8 cellular contexts compared by ENCODE assay signal in the genomic region with DNA sequence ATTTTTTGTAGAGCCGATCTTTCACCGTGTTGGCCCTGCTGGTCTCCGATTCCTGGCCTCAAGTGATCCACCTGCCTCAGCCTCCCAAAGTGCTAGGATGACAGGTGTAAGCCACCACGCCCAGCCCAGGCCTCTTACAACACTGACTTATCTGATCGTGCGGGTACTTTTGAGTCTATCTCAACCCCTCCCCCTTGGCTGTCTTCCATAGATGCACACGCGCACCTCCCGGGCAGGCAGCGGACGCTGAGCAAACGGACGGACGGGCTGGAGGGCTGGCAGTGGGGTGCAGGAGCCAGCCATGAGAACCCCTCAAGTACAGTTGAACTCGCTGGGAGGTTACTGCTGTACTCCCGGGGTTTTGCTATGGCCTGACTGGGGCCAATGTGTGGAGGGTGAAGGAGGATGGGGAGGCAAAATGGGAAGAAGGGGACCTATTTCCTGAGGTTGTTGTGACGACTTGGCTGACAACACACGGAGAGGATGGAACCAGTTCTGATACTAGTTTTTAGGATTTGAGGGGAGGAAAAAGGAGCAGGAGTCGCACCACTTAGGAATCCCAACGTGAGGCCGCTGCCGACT. TPM values are rescaled to one million over a fixed set of nuclear protein-coding genes. Genes with fewer than 3 reads are reported as not detected.
DNase-seq lines count a peak whose midpoint lies in the region; FAIRE-seq and TF ChIP-seq lines count a peak whose summit lies in the region.

No MANE protein-coding gene starts in this region.

- H3K9ac ChIP-seq in iPS-20b (ENCODE audit: low read depth, low read length) = peak overlapping the region; percentile 55; the same call in 1 of the 2 replicates

- no peak for TF ChIP-seq CTCF in adrenal gland (IDR thresholded peaks at IDR 0.05)

- H3K4me1 ChIP-seq in adrenal gland (replicated peaks in 1 of 2) (peaks cover 8 to 13% of the 10 kb centered on the region in 2 donors), iPS-20b (ENCODE audit: insufficient read depth, low read length) (peaks cover 14% of the 10 kb centered on the region; the same call in 1 of the 2 replicates)

- peak; percentile 63 for DNase-seq in activated naive CD4-positive, alpha-beta T cell treated with Interleukin-2 at 50 U/mL for 16 hours
- DNase-seq in activated naive CD4-positive, alpha-beta T cell treated with anti-CD3 and anti-CD28 coated beads, Interleukin-2, amount 50 U/mL, for 16 hours = no peak
- DNase-seq in RPMI7951 (ENCODE audit: low read depth) (peak; percentile 71), adrenal gland (peak; percentile 45 to 74 (median 65)), UCSD-AML1 (lab: John Stamatoyannopoulos, UW; ENCODE audit: unreplicated experiment) (no peak), RCC 7860 (ENCODE audit: low spot score) (no peak)
- peak; percentile 13 to 45 for DNase-seq in stimulated activated CD4-positive, alpha-beta T cell treated with anti-CD3 and anti-CD28 coated beads, Interleukin-1b, Interleukin-23, amount 100 ng/mL, for 4 hours (ENCODE audit: low read depth in 2 of 2)

- no peaks in the 10 kb centered on the region for H3K27me3 ChIP-seq in adrenal gland
- peaks cover 16% of the 10 kb centered on the region; the same call in 1 of the 2 replicates for H3K27me3 ChIP-seq in iPS-20b (ENCODE audit: insufficient read depth, low read length)

- WGBS in adrenal gland, 4 donors = 28 to 44% (median 32%) methylated on average over 20 to 22 of the region's 22 CpGs

- peak overlapping the region; percentile 86 to 96 (median 91) for H3K27ac ChIP-seq in adrenal gland
- no peak overlapping the region for H3K27ac ChIP-seq in iPS-20b (ENCODE audit: low read length)

- H3K4me3 ChIP-seq in adrenal gland = peak overlapping the region in 3 of 4 donors; percentile 60 to 69 (median 61)
- peak overlapping the region; percentile 89 for H3K4me3 ChIP-seq in iPS-20b (ENCODE audit: low read length)

- H3K36me3 ChIP-seq in adrenal gland (replicated peaks in 1 of 2) (no peaks in the 10 kb centered on the region), iPS-20b (ENCODE audit: insufficient read depth, low read depth, low read length) (no peaks in the 10 kb centered on the region)

- intact Hi-C loops in adrenal gland (cut with DNase I) = no loop called here

- H3K9me3 ChIP-seq in adrenal gland (replicated peaks in 1 of 3) (no peaks in the 10 kb centered on the region), iPS-20b (ENCODE audit: insufficient read depth, low read depth, low read length) (no peaks in the 10 kb centered on the region)

- no peak for FAIRE-seq in RCC 7860 (lab: Jason Lieb, UNC)

- TF ChIP-seq POLR2A in adrenal gland (IDR thresholded peaks at IDR 0.05) = no peak

RNA-seq across cellular contexts. Expression of gene CD58, which starts 1.0 kb away (rescaled TPM):
- 91.5 and 111 TPM in 2 replicates for total RNA-seq in RPMI7951 (2014; rRNA removed; shearing (Covaris generic))
- total RNA-seq in adrenal gland = 10 to 100 TPM in 6 of 8 donors, 1 to 10 TPM in 2; 9.5 to 41.1 (median 12.5) TPM
- 10 to 100 TPM in 1 of 3 donors, 1 to 10 TPM in 2; 6.3 to 43.6 (median 9.8) TPM for polyA plus RNA-seq in adrenal gland

Comparison
In these comparisons a context has a peak if more than half of its experiments do, and no peak if none do; other contexts are left out.
1. DNase-seq: peak in activated naive CD4-positive, alpha-beta T cell treated with Interleukin-2 at 50 U/mL for 16 hours (single experiment), RPMI7951 (single experiment), adrenal gland (7 of 7) and stimulated activated CD4-positive, alpha-beta T cell treated with anti-CD3 and anti-CD28 coated beads, Interleukin-1b, Interleukin-23, amount 100 ng/mL, for 4 hours (2 of 2); none in activated naive CD4-positive, alpha-beta T cell treated with anti-CD3 and anti-CD28 coated beads, Interleukin-2, amount 50 U/mL, for 16 hours (single experiment), UCSD-AML1 (single experiment) and RCC 7860 (single experiment).